22 cellular contexts compared by ENCODE assay signal in the genomic region with DNA sequence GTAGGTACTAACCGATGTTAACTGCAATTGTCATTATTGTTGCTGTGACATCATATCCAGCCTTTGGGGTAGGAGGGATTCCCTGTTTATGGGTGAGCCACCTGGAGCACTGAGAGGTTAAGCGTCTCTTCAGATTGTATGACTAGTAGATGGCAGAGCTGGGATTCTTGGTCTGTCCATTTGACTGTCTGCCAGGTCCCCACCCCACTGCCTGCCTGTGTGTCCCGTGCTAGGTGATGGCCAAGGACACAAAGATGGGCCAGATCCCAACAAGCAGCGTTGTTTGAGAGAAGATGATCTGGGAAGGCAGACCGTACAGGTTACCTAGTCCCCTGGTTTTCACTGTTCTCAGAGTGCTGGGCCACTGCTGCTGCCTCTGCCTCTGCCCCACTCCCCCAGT.
"Had no signal": no experiment of that assay in that cellular context is flagged by ENCODE, and none has a peak within 500 bp of the region (broad histone marks: within the 10 kb centered on the region; RNA-seq: fewer than 3 reads in every experiment).

No MANE protein-coding gene starts in this region.

- H3K4me1 ChIP-seq: breast epithelium, Peyer's patch had no signal

- H3K36me3 ChIP-seq: breast epithelium had no signal

- H3K9me3 ChIP-seq: breast epithelium, Peyer's patch had no signal

- H3K27ac ChIP-seq: Peyer's patch had no signal

- H3K27me3 ChIP-seq: breast epithelium, Peyer's patch had no signal

- H3K27ac Mint-ChIP-seq: activated B cell treated with CpG ODN at 0.5 μM for 24 hours; activated CD4-positive, alpha-beta memory T cell treated with anti-CD3 and anti-CD28 coated beads for 36 hours; activated CD4-positive, alpha-beta T cell treated with anti-CD3 and anti-CD28 coated beads, Interleukin-2, amount 10 ng/mL, durations not matched to agents 24 days and 14 days; activated naive CD8-positive, alpha-beta T cell treated with anti-CD3 and anti-CD28 coated beads, Interleukin-2, amount 10 ng/mL, durations not matched to agents 7 days and 5 days; activated T-helper 2 cell treated with anti-CD3 and anti-CD28 coated beads, Interferon-gamma antibody, Interleukin-2, Interleukin-4, amounts not matched to agents 10 μg/mL and 5 μg/mL and 100 μg/mL, durations not matched to agents 14 hours and 24 hours and 36 hours; IgD-negative memory B cell; T-helper 17 cell had no signal

- H3K4me3 ChIP-seq: breast epithelium, Peyer's patch had no signal

- DNase-seq: activated B cell treated with CpG ODN at 0.5 μM for 24 hours; activated CD4-positive, alpha-beta memory T cell treated with anti-CD3 and anti-CD28 coated beads for 36 hours; activated CD4-positive, alpha-beta T cell treated with anti-CD3 and anti-CD28 coated beads for 1 hour; activated CD4-positive, alpha-beta T cell treated with anti-CD3 and anti-CD28 coated beads, Interleukin-2, amount 10 ng/mL, durations not matched to agents 24 days and 14 days; activated CD8-positive, alpha-beta memory T cell treated with anti-CD3 and anti-CD28 coated beads for 24 hours; activated naive CD4-positive, alpha-beta T cell treated with anti-CD3 and anti-CD28 coated beads, Interleukin-2, amount 50 U/mL, for 16 hours; activated naive CD8-positive, alpha-beta T cell treated with anti-CD3 and anti-CD28 coated beads, Interleukin-2, amount 10 ng/mL, durations not matched to agents 7 days and 5 days; activated T-cell treated with anti-CD3 and anti-CD28 coated beads, Interleukin-2, amount 50 U/mL, for 48 hours; KG1; NCI-H1048; NCI-H146; NCI-H187 treated with DMSO at 0.1 percent for 48 hours; NCI-H2081 treated with DMSO at 0.1 percent for 48 hours; NCI-H446; NCI-H524; Peyer's patch; SIG-M5; T-helper 17 cell; T1000 had no signal

- ATAC-seq: T-helper 17 cell had no signal

- H3K9me3 Mint-ChIP-seq: activated B cell treated with CpG ODN at 0.5 μM for 24 hours; activated CD4-positive, alpha-beta memory T cell treated with anti-CD3 and anti-CD28 coated beads for 36 hours; activated CD4-positive, alpha-beta T cell treated with anti-CD3 and anti-CD28 coated beads, Interleukin-2, amount 10 ng/mL, durations not matched to agents 24 days and 14 days; activated naive CD8-positive, alpha-beta T cell treated with anti-CD3 and anti-CD28 coated beads, Interleukin-2, amount 10 ng/mL, durations not matched to agents 7 days and 5 days; activated T-helper 2 cell treated with anti-CD3 and anti-CD28 coated beads, Interferon-gamma antibody, Interleukin-2, Interleukin-4, amounts not matched to agents 10 μg/mL and 5 μg/mL and 100 μg/mL, durations not matched to agents 14 hours and 24 hours and 36 hours; IgD-negative memory B cell had no signal

- H3K4me3 Mint-ChIP-seq: activated B cell treated with CpG ODN at 0.5 μM for 24 hours; activated CD4-positive, alpha-beta memory T cell treated with anti-CD3 and anti-CD28 coated beads for 36 hours; activated CD4-positive, alpha-beta T cell treated with anti-CD3 and anti-CD28 coated beads, Interleukin-2, amount 10 ng/mL, durations not matched to agents 24 days and 14 days; activated naive CD8-positive, alpha-beta T cell treated with anti-CD3 and anti-CD28 coated beads, Interleukin-2, amount 10 ng/mL, durations not matched to agents 7 days and 5 days; IgD-negative memory B cell; T-helper 17 cell had no signal
